22 cellular contexts compared by ENCODE assay signal in genomic region chr13:73960474-73960873, GRCh38.
A peak's percentile ranks its signal among the peaks of the same experiment; 100 is the strongest.
DNase-seq lines count a peak whose midpoint lies in the region; ATAC-seq and TF ChIP-seq lines count a peak whose summit lies in the region.
"Had no signal": no experiment of that assay in that cellular context is flagged by ENCODE, and none has a peak within 500 bp of the region (broad histone marks: within the 10 kb centered on the region; RNA-seq: fewer than 3 reads in every experiment).

No MANE protein-coding gene starts in this region.

- H3K4me1 Mint-ChIP-seq in mesothelial cell of epicardium = peaks cover 5% of the 10 kb centered on the region

- TF ChIP-seq POLR2A in esophagus squamous epithelium (IDR thresholded peaks at IDR 0.05) = no peak

- no peaks in the 10 kb centered on the region for H3K4me1 ChIP-seq in esophagus squamous epithelium
- H3K4me1 ChIP-seq: colonic mucosa had no signal

- TF ChIP-seq CTCF in esophagus squamous epithelium (IDR thresholded peaks at IDR 0.05) (no peak), mesothelial cell of epicardium (IDR thresholded peaks at IDR 0.05; ENCODE audit: unreplicated experiment) (no peak)

- H3K9me3 ChIP-seq in esophagus squamous epithelium = no peaks in the 10 kb centered on the region
- H3K9me3 ChIP-seq: colonic mucosa, neutrophil, SK-N-SH had no signal

- H3K9me3 Mint-ChIP-seq in mesothelial cell of epicardium = peaks cover 10% of the 10 kb centered on the region
- H3K9me3 Mint-ChIP-seq: activated CD4-positive, alpha-beta T cell treated with anti-CD3 and anti-CD28 coated beads, Interleukin-2, amount 10 ng/mL, durations not matched to agents 24 days and 14 days had no signal

- H3K4me3 ChIP-seq in esophagus squamous epithelium = no peak overlapping the region
- H3K4me3 ChIP-seq: colonic mucosa, K562 had no signal

- ATAC-seq in GM18502 (IDR thresholded peaks at IDR 0.05; ENCODE audit: poor library complexity, unreplicated experiment) (peak; percentile 44), GM19452 (IDR thresholded peaks at IDR 0.05; ENCODE audit: unreplicated experiment) (peak; percentile 62), HG02678 (IDR thresholded peaks at IDR 0.05; ENCODE audit: unreplicated experiment) (peak; percentile 67), HG03442 (IDR thresholded peaks at IDR 0.05; ENCODE audit: unreplicated experiment) (peak; percentile 38)
- ATAC-seq: K562, Panc1 had no signal

- peaks cover 5% of the 10 kb centered on the region for H3K36me3 Mint-ChIP-seq in mesothelial cell of epicardium

- no peaks in the 10 kb centered on the region for H3K27me3 Mint-ChIP-seq in mesothelial cell of epicardium (ENCODE audit: low read depth)
- H3K27me3 Mint-ChIP-seq: activated CD4-positive, alpha-beta T cell treated with anti-CD3 and anti-CD28 coated beads, Interleukin-2, amount 10 ng/mL, durations not matched to agents 24 days and 14 days; activated naive CD4-positive, alpha-beta T cell treated with anti-CD3 and anti-CD28 coated beads, Interleukin-2, amount 10 ng/mL, durations not matched to agents 7 days and 5 days; stimulated activated naive CD8-positive, alpha-beta T cell treated with anti-CD3 and anti-CD28 coated beads, Interleukin-15, Interleukin-2, amounts not matched to agents 100 ng/mL and 50 ng/mL, for 24 hours had no signal

- no peak overlapping the region for H3K27ac Mint-ChIP-seq in mesothelial cell of epicardium
- H3K27ac Mint-ChIP-seq: activated CD4-positive, alpha-beta T cell treated with anti-CD3 and anti-CD28 coated beads, Interleukin-2, amount 10 ng/mL, durations not matched to agents 24 days and 14 days; activated naive CD4-positive, alpha-beta T cell treated with anti-CD3 and anti-CD28 coated beads, Interleukin-2, amount 10 ng/mL, durations not matched to agents 7 days and 5 days; stimulated activated naive CD8-positive, alpha-beta T cell treated with anti-CD3 and anti-CD28 coated beads, Interleukin-15, Interleukin-2, amounts not matched to agents 100 ng/mL and 50 ng/mL, for 24 hours had no signal

- no peaks in the 10 kb centered on the region for H3K36me3 ChIP-seq in esophagus squamous epithelium
- H3K36me3 ChIP-seq: colonic mucosa, neutrophil had no signal

- H3K27me3 ChIP-seq in esophagus squamous epithelium = no peaks in the 10 kb centered on the region
- H3K27me3 ChIP-seq: colonic mucosa, neutrophil had no signal

- no peak overlapping the region for H3K4me3 Mint-ChIP-seq in mesothelial cell of epicardium
- H3K4me3 Mint-ChIP-seq: activated CD4-positive, alpha-beta T cell treated with anti-CD3 and anti-CD28 coated beads, Interleukin-2, amount 10 ng/mL, durations not matched to agents 24 days and 14 days; activated naive CD4-positive, alpha-beta T cell treated with anti-CD3 and anti-CD28 coated beads, Interleukin-2, amount 10 ng/mL, durations not matched to agents 7 days and 5 days; stimulated activated naive CD8-positive, alpha-beta T cell treated with anti-CD3 and anti-CD28 coated beads, Interleukin-15, Interleukin-2, amounts not matched to agents 100 ng/mL and 50 ng/mL, for 24 hours had no signal

- DNase-seq in T-helper 2 cell (no peak), esophagus squamous epithelium (lab: John Stamatoyannopoulos, UW) (no peak), DMS114 treated with DMSO at 0.1 percent for 48 hours (lab: John Stamatoyannopoulos, UW; ENCODE audit: unreplicated experiment) (no peak), mesothelial cell of epicardium (ENCODE audit: low spot score in 2 of 2, unreplicated experiment in 2 of 2) (no peak)
- DNase-seq: ACHN; activated CD4-positive, alpha-beta T cell treated with anti-CD3 and anti-CD28 coated beads, Interleukin-2, amount 10 ng/mL, durations not matched to agents 24 days and 14 days; activated naive CD4-positive, alpha-beta T cell treated with anti-CD3 and anti-CD28 coated beads, Interleukin-2, amount 10 ng/mL, durations not matched to agents 7 days and 5 days; activated T-cell treated with anti-CD3 and anti-CD28 coated beads for 4 hours; colonic mucosa; foreskin fibroblast; NCI-H1092; retina; SK-N-SH had no signal

- intact Hi-C loops in esophagus squamous epithelium (cut with DNase I) = no loop called here

- no peak overlapping the region for H3K27ac ChIP-seq in esophagus squamous epithelium
- H3K27ac ChIP-seq: colonic mucosa, HL-60, neutrophil had no signal

- 40 to 48% methylated on average over 1 of the region's 1 CpG for WGBS in esophagus squamous epithelium, 2 donors
